Comparison of ENCODE assay signal across 8 cellular contexts in genomic region chr1:158149175-158149574, GRCh38. TPM values are rescaled to one million over a fixed set of nuclear protein-coding genes. Genes with fewer than 3 reads are reported as not detected.
DNase-seq lines count a peak whose midpoint lies in the region; ATAC-seq and TF ChIP-seq lines count a peak whose summit lies in the region.

No MANE protein-coding gene starts in this region.

- peaks cover 4% of the 10 kb centered on the region for H3K27me3 Mint-ChIP-seq in activated T-helper 17 cell treated with anti-CD3 and anti-CD28 coated beads, Interleukin-2, amount 50 U/mL, for 72 hours
- no peaks in the 10 kb centered on the region for H3K27me3 Mint-ChIP-seq in stimulated activated naive B cell treated with anti-CD40 and anti-IgM and Interleukin-4, amounts not matched to agents 10 μg/mL and 1 μg/mL and 100 μg/mL, for 72 hours

- H3K36me3 ChIP-seq in right atrium auricular region = no peaks in the 10 kb centered on the region

- H3K9me3 Mint-ChIP-seq in activated T-helper 17 cell treated with anti-CD3 and anti-CD28 coated beads, Interleukin-2, amount 50 U/mL, for 72 hours = peaks cover 12% of the 10 kb centered on the region
- H3K9me3 Mint-ChIP-seq in stimulated activated naive B cell treated with anti-CD40 and anti-IgM and Interleukin-4, amounts not matched to agents 10 μg/mL and 1 μg/mL and 100 μg/mL, for 72 hours = peaks cover 3 to 5% of the 10 kb centered on the region in 2 donors

- no peak for DNase-seq in HFF-Myc (ENCODE audit: extremely low read depth, low read depth)
- peak; percentile 59 for DNase-seq in right atrium auricular region (ENCODE audit: low spot score)
- DNase-seq in stimulated activated naive B cell treated with anti-CD40 and anti-IgM and Interleukin-4, amounts not matched to agents 10 μg/mL and 1 μg/mL and 100 μg/mL, for 72 hours = no peak
- no peak for DNase-seq in NCI-H2227 treated with DMSO at 0.1 percent for 48 hours (lab: John Stamatoyannopoulos, UW)

- H3K27ac ChIP-seq in right atrium auricular region = peak overlapping the region; percentile 69 to 80

- H3K27me3 ChIP-seq in right atrium auricular region = no peaks in the 10 kb centered on the region

- peaks cover 22% of the 10 kb centered on the region for H3K4me1 Mint-ChIP-seq in activated T-helper 17 cell treated with anti-CD3 and anti-CD28 coated beads, Interleukin-2, amount 50 U/mL, for 72 hours
- peaks cover 42 to 56% of the 10 kb centered on the region in 2 donors for H3K4me1 Mint-ChIP-seq in stimulated activated naive B cell treated with anti-CD40 and anti-IgM and Interleukin-4, amounts not matched to agents 10 μg/mL and 1 μg/mL and 100 μg/mL, for 72 hours

- peaks cover 0 to 40% of the 10 kb centered on the region in 2 donors for H3K4me1 ChIP-seq in right atrium auricular region

- no peak for ATAC-seq in activated T-helper 17 cell treated with anti-CD3 and anti-CD28 coated beads, Interleukin-2, amount 50 U/mL, for 72 hours (replicated peaks)
- no peak for ATAC-seq in stimulated activated naive B cell treated with anti-CD40 and anti-IgM and Interleukin-4, amounts not matched to agents 10 μg/mL and 1 μg/mL and 100 μg/mL, for 72 hours (replicated peaks)
- ATAC-seq in GM18907 (IDR thresholded peaks at IDR 0.05; ENCODE audit: unreplicated experiment) (no peak), GM19324 (IDR thresholded peaks at IDR 0.05; ENCODE audit: low FRiP score, unreplicated experiment) (no peak), GM21447 (IDR thresholded peaks at IDR 0.05; ENCODE audit: unreplicated experiment) (no peak)

- peak overlapping the region; percentile 90 for H3K4me3 Mint-ChIP-seq in activated T-helper 17 cell treated with anti-CD3 and anti-CD28 coated beads, Interleukin-2, amount 50 U/mL, for 72 hours
- H3K4me3 Mint-ChIP-seq in stimulated activated naive B cell treated with anti-CD40 and anti-IgM and Interleukin-4, amounts not matched to agents 10 μg/mL and 1 μg/mL and 100 μg/mL, for 72 hours = peak overlapping the region; percentile 91 to 96

- H3K27ac Mint-ChIP-seq in activated T-helper 17 cell treated with anti-CD3 and anti-CD28 coated beads, Interleukin-2, amount 50 U/mL, for 72 hours = peak overlapping the region; percentile 84
- peak overlapping the region; percentile 96 for H3K27ac Mint-ChIP-seq in stimulated activated naive B cell treated with anti-CD40 and anti-IgM and Interleukin-4, amounts not matched to agents 10 μg/mL and 1 μg/mL and 100 μg/mL, for 72 hours

- H3K36me3 Mint-ChIP-seq in activated T-helper 17 cell treated with anti-CD3 and anti-CD28 coated beads, Interleukin-2, amount 50 U/mL, for 72 hours (ENCODE audit: low read depth) = no peaks in the 10 kb centered on the region
- no peaks in the 10 kb centered on the region for H3K36me3 Mint-ChIP-seq in stimulated activated naive B cell treated with anti-CD40 and anti-IgM and Interleukin-4, amounts not matched to agents 10 μg/mL and 1 μg/mL and 100 μg/mL, for 72 hours

- TF ChIP-seq CTCF in HFF-Myc (IDR thresholded peaks at IDR 0.05; ENCODE audit: low read depth, low read length, missing control alignments) (no peak), right atrium auricular region (IDR thresholded peaks at IDR 0.05) (no peak)

- peak overlapping the region; percentile 32 for H3K4me3 ChIP-seq in HFF-Myc (replicated peaks; ENCODE audit: low read depth, low read length)
- peak overlapping the region; percentile 28 to 46 for H3K4me3 ChIP-seq in right atrium auricular region

- no peaks in the 10 kb centered on the region for H3K9me3 ChIP-seq in right atrium auricular region

RNA-seq across cellular contexts. Expression of gene CD1D, which starts 31.5 kb away (rescaled TPM):
- total RNA-seq in activated T-helper 17 cell treated with anti-CD3 and anti-CD28 coated beads, Interleukin-2, amount 50 U/mL, for 72 hours = not detected
- 1 to 10 TPM in 1 of 2 donors, under 1 TPM in 1; 0.48 to 2.0 TPM for total RNA-seq in right atrium auricular region
